Comparison of ENCODE assay signal across 9 cellular contexts in genomic region chr19:38653028-38653571, GRCh38. TPM values are rescaled to one million over a fixed set of nuclear protein-coding genes. Genes with fewer than 3 reads are reported as not detected.
DNase-seq lines count a peak whose midpoint lies in the region; ATAC-seq and TF ChIP-seq lines count a peak whose summit lies in the region.
"Had no signal": no experiment of that assay in that cellular context is flagged by ENCODE, and none has a peak within 500 bp of the region (broad histone marks: within the 10 kb centered on the region; RNA-seq: fewer than 3 reads in every experiment).

No MANE protein-coding gene starts in this region.

- H3K4me1 Mint-ChIP-seq in WTC11: peaks cover 94% of the 10 kb centered on the region
- peaks cover 96% of the 10 kb centered on the region for H3K4me1 Mint-ChIP-seq in stimulated activated effector memory CD8-positive, alpha-beta T cell treated with anti-CD3 and anti-CD28 coated beads, Interleukin-12 subunit alpha, Interleukin-12 subunit beta, amount 100 ng/mL, for 72 hours

- DNase-seq in LoVo (ENCODE audit: low spot score) (peak; percentile 62), WTC11 (ENCODE audit: low spot score) (no peak), hepatocyte (ENCODE audit: low spot score) (peak; percentile 78), activated T-cell treated with anti-CD3 and anti-CD28 coated beads for 4 hours (no peak), SW 1271 (lab: John Stamatoyannopoulos, UW) (no peak)
- no peak for DNase-seq in stimulated activated effector memory CD8-positive, alpha-beta T cell treated with anti-CD3 and anti-CD28 coated beads, Interleukin-12 subunit alpha, Interleukin-12 subunit beta, amount 100 ng/mL, for 72 hours (ENCODE audit: low spot score in 2 of 2)

- peaks cover 11% of the 10 kb centered on the region for H3K36me3 Mint-ChIP-seq in WTC11
- H3K36me3 Mint-ChIP-seq in stimulated activated effector memory CD8-positive, alpha-beta T cell treated with anti-CD3 and anti-CD28 coated beads, Interleukin-12 subunit alpha, Interleukin-12 subunit beta, amount 100 ng/mL, for 72 hours: peaks cover 62% of the 10 kb centered on the region

- POLR2A ChIA-PET in WTC11 (lab: Charles Lee): interaction anchor here (0.6 to 1.0 kb wide), 4 partner anchors 10 to 24 kb away, joined by 3 to 5 read pairs (median 3); no protein-coding TSS in a partner anchor

- peak overlapping the region; percentile 94 for H3K27ac Mint-ChIP-seq in WTC11
- peak overlapping the region; percentile 98 for H3K27ac Mint-ChIP-seq in stimulated activated effector memory CD8-positive, alpha-beta T cell treated with anti-CD3 and anti-CD28 coated beads, Interleukin-12 subunit alpha, Interleukin-12 subunit beta, amount 100 ng/mL, for 72 hours

- TF ChIP-seq CTCF in WTC11 (IDR thresholded peaks at IDR 0.05) (no peak), hepatocyte (IDR thresholded peaks at IDR 0.05; ENCODE audit: poor library complexity) (no peak)

- peaks cover 49% of the 10 kb centered on the region for H4K20me1 ChIP-seq in hepatocyte (ENCODE audit: insufficient read depth, poor library complexity, severe bottlenecking)

- no peaks in the 10 kb centered on the region for H3K9me2 ChIP-seq in hepatocyte (replicated peaks; ENCODE audit: insufficient read depth)

- CTCF ChIA-PET in WTC11 (lab: Charles Lee): interaction anchor here (0.6 to 1.6 kb wide), 5 partner anchors 9 to 33 kb away, joined by 3 to 5 read pairs (median 3); no protein-coding TSS in a partner anchor

- ATAC-seq in WTC11: no peak
- ATAC-seq in stimulated activated effector memory CD8-positive, alpha-beta T cell treated with anti-CD3 and anti-CD28 coated beads, Interleukin-12 subunit alpha, Interleukin-12 subunit beta, amount 100 ng/mL, for 72 hours: no peak
- ATAC-seq in HG03439 (IDR thresholded peaks at IDR 0.05; ENCODE audit: unreplicated experiment): no peak
- ATAC-seq in HG03108 (IDR thresholded peaks at IDR 0.05; ENCODE audit: unreplicated experiment): no peak
- ATAC-seq: activated CD4-positive, CD25-positive, alpha-beta regulatory T cell treated with anti-CD3 and anti-CD28 coated beads, Interleukin-2, amount 50 U/mL, for 24 hours had no signal

- peak overlapping the region; percentile 88 for H3K4me2 ChIP-seq in hepatocyte

- no peak overlapping the region for H3K4me3 ChIP-seq in hepatocyte

- H3K27ac ChIP-seq in hepatocyte: peak overlapping the region; percentile 85

- peaks cover 61% of the 10 kb centered on the region for H3K4me1 ChIP-seq in hepatocyte (ENCODE audit: insufficient read depth)

- H3K27me3 ChIP-seq in hepatocyte: no peaks in the 10 kb centered on the region

- H3K9me3 ChIP-seq in hepatocyte (ENCODE audit: low read depth): no peaks in the 10 kb centered on the region

- H2AFZ ChIP-seq in hepatocyte: no peak overlapping the region

- H3K4me3 Mint-ChIP-seq in WTC11: peak overlapping the region; percentile 28
- peak overlapping the region; percentile 91 for H3K4me3 Mint-ChIP-seq in stimulated activated effector memory CD8-positive, alpha-beta T cell treated with anti-CD3 and anti-CD28 coated beads, Interleukin-12 subunit alpha, Interleukin-12 subunit beta, amount 100 ng/mL, for 72 hours

- H3K9me3 Mint-ChIP-seq in WTC11: no peaks in the 10 kb centered on the region
- H3K9me3 Mint-ChIP-seq in stimulated activated effector memory CD8-positive, alpha-beta T cell treated with anti-CD3 and anti-CD28 coated beads, Interleukin-12 subunit alpha, Interleukin-12 subunit beta, amount 100 ng/mL, for 72 hours: no peaks in the 10 kb centered on the region

- no peaks in the 10 kb centered on the region for H3K27me3 Mint-ChIP-seq in WTC11 (ENCODE audit: low read depth)

- peaks cover 94% of the 10 kb centered on the region for H3K79me2 ChIP-seq in hepatocyte

- no peaks in the 10 kb centered on the region for H3K36me3 ChIP-seq in hepatocyte (replicated peaks; ENCODE audit: insufficient read depth, low read depth)

- WGBS in hepatocyte (ENCODE audit: low lambda C conversion rate, missing lambda C conversion rate): 42% methylated on average over 7 of the region's 7 CpGs

TF ChIP-seq in WTC11, 78 proteins besides CTCF, POLR2A, EP300 and RAD21 (continues in another document):
- no peak for TF ChIP-seq PRDM15 (CRISPR knock-in tag; IDR thresholded peaks at IDR 0.05)
- no peak for TF ChIP-seq RORB (CRISPR knock-in tag; IDR thresholded peaks at IDR 0.05)
- TF ChIP-seq IRF2 (CRISPR knock-in tag; IDR thresholded peaks at IDR 0.05; ENCODE audit: borderline replicate concordance, low read depth): no peak
- no peak for TF ChIP-seq ZNF423 (CRISPR knock-in tag; IDR thresholded peaks at IDR 0.05)
- no peak for TF ChIP-seq ATF3 (CRISPR knock-in tag; conservative IDR thresholded peaks at IDR 0.05)
- TF ChIP-seq CBFB (CRISPR knock-in tag; IDR thresholded peaks at IDR 0.05; ENCODE audit: low read depth): no peak
- no peak for TF ChIP-seq USF1 (CRISPR knock-in tag; IDR thresholded peaks at IDR 0.05)
- no peak for TF ChIP-seq NFYB (CRISPR knock-in tag; conservative IDR thresholded peaks at IDR 0.05; ENCODE audit: low read depth)
- no peak for TF ChIP-seq FOXP1 (CRISPR knock-in tag; IDR thresholded peaks at IDR 0.05; ENCODE audit: borderline replicate concordance)
- no peak for TF ChIP-seq USF2 (CRISPR knock-in tag; IDR thresholded peaks at IDR 0.05)
- TF ChIP-seq FOXP4 (CRISPR knock-in tag; IDR thresholded peaks at IDR 0.05): no peak

RNA-seq across cellular contexts. Expression of gene ACTN4, which starts 5.7 kb away (rescaled TPM):
- total RNA-seq in WTC11 (2021) (484 to 511 TPM (median 506 TPM) in 3 replicates), hepatocyte (278 and 321 TPM in 2 replicates)
- polyA plus RNA-seq in hepatocyte: 54.4 and 59.3 TPM in 2 replicates

RNA-seq across cellular contexts. Expression of gene EIF3K, which starts 34.1 kb away (rescaled TPM):
- total RNA-seq in WTC11 (2021) (389 to 416 TPM (median 410 TPM) in 3 replicates), hepatocyte (309 and 354 TPM in 2 replicates)
- 170 and 171 TPM in 2 replicates for polyA plus RNA-seq in hepatocyte

RNA-seq across cellular contexts. Expression of gene MAP4K1, which starts 35.3 kb away (rescaled TPM):
- total RNA-seq in WTC11 (2021) (14.0 to 25.0 TPM (median 24.5 TPM) in 3 replicates), hepatocyte (0.57 and 0.96 TPM in 2 replicates)
- polyA plus RNA-seq in hepatocyte: 2.6 and 4.5 TPM in 2 replicates

Comparison
In these comparisons a context has a peak if more than half of its experiments do, and no peak if none do; other contexts are left out.
1. DNase-seq: peak in LoVo (single experiment) and hepatocyte (single experiment); none in WTC11 (single experiment), stimulated activated effector memory CD8-positive, alpha-beta T cell treated with anti-CD3 and anti-CD28 coated beads, Interleukin-12 subunit alpha, Interleukin-12 subunit beta, amount 100 ng/mL, for 72 hours (0 of 2), activated T-cell treated with anti-CD3 and anti-CD28 coated beads for 4 hours (single experiment) and SW 1271 (0 of 2).